17 cellular contexts compared by ENCODE assay signal in genomic region chr12:1851126-1851791, GRCh38. TPM values are rescaled to one million over a fixed set of nuclear protein-coding genes. Genes with fewer than 3 reads are reported as not detected.
DNase-seq lines count a peak whose midpoint lies in the region; ATAC-seq and TF ChIP-seq lines count a peak whose summit lies in the region.
"Had no signal": no experiment of that assay in that cellular context is flagged by ENCODE, and none has a peak within 500 bp of the region (broad histone marks: within the 10 kb centered on the region; RNA-seq: fewer than 3 reads in every experiment).

No MANE protein-coding gene starts in this region.

- DNase-seq in GM04503 (ENCODE audit: low read depth): peak; percentile 68
- peak; percentile 71 for DNase-seq in NCI-H226
- DNase-seq in dedifferentiated amniotic fluid mesenchymal stem cell (ENCODE audit: extremely low spot score): peak; percentile 54
- DNase-seq in osteocyte (ENCODE audit: extremely low spot score, unreplicated experiment): no peak
- no peak for DNase-seq in NK-92 treated with Interleukin-12 subunit alpha and Interleukin-12 subunit beta, amount 100 ng/mL, for 24 hours (lab: John Stamatoyannopoulos, UW)
- DNase-seq in stimulated activated CD4-positive, alpha-beta T cell treated with anti-CD3 and anti-CD28 coated beads, Interleukin-2, amount 100 ng/mL, for 48 hours: no peak
- DNase-seq in activated T-helper 2 cell treated with anti-CD3 and anti-CD28 coated beads, Interferon-gamma antibody, Interleukin-2, Interleukin-4, amounts not matched to agents 10 μg/mL and 5 μg/mL and 100 μg/mL, durations not matched to agents 14 hours and 24 hours and 36 hours (ENCODE audit: low spot score): no peak
- DNase-seq: activated CD4-positive, CD25-positive, alpha-beta regulatory T cell; amygdala; GOT3; midbrain; NCI-H526 treated with DMSO at 0.1 percent for 48 hours; psoas muscle; stimulated activated CD4-positive, alpha-beta T cell treated with anti-CD3 and anti-CD28 coated beads, Interleukin-4, amount 100 ng/mL, for 4 hours; stimulated activated naive CD8-positive, alpha-beta T cell treated with anti-CD3 and anti-CD28 coated beads, Interleukin-15, amount 100 ng/mL, for 72 hours had no signal

- no peaks in the 10 kb centered on the region for H3K36me3 Mint-ChIP-seq in osteocyte (ENCODE audit: unreplicated experiment)
- no peaks in the 10 kb centered on the region for H3K36me3 Mint-ChIP-seq in activated T-helper 2 cell treated with anti-CD3 and anti-CD28 coated beads, Interferon-gamma antibody, Interleukin-2, Interleukin-4, amounts not matched to agents 10 μg/mL and 5 μg/mL and 100 μg/mL, durations not matched to agents 14 hours and 24 hours and 36 hours (ENCODE audit: low read depth)

- no peak for TF ChIP-seq CTCF in osteocyte (IDR thresholded peaks at IDR 0.05)

- no peak for ATAC-seq in HG03135 (IDR thresholded peaks at IDR 0.05; ENCODE audit: unreplicated experiment)
- ATAC-seq: psoas muscle; stimulated activated naive CD8-positive, alpha-beta T cell treated with anti-CD3 and anti-CD28 coated beads, Interleukin-15, amount 100 ng/mL, for 72 hours had no signal

- peak overlapping the region; percentile 23 for H3K27ac Mint-ChIP-seq in osteocyte (ENCODE audit: unreplicated experiment)
- no peak overlapping the region for H3K27ac Mint-ChIP-seq in activated T-helper 2 cell treated with anti-CD3 and anti-CD28 coated beads, Interferon-gamma antibody, Interleukin-2, Interleukin-4, amounts not matched to agents 10 μg/mL and 5 μg/mL and 100 μg/mL, durations not matched to agents 14 hours and 24 hours and 36 hours
- H3K27ac Mint-ChIP-seq: stimulated activated naive CD8-positive, alpha-beta T cell treated with anti-CD3 and anti-CD28 coated beads, Interleukin-15, amount 100 ng/mL, for 72 hours had no signal

- intact Hi-C loops in activated T-helper 2 cell treated with anti-CD3 and anti-CD28 coated beads, Interferon-gamma antibody, Interleukin-2, Interleukin-4, amounts not matched to agents 10 μg/mL and 5 μg/mL and 100 μg/mL, durations not matched to agents 14 hours and 24 hours and 36 hours (cut with micrococcal nuclease): no loop called here

- no peak overlapping the region for H3K4me3 Mint-ChIP-seq in osteocyte (ENCODE audit: unreplicated experiment)
- no peak overlapping the region for H3K4me3 Mint-ChIP-seq in activated T-helper 2 cell treated with anti-CD3 and anti-CD28 coated beads, Interferon-gamma antibody, Interleukin-2, Interleukin-4, amounts not matched to agents 10 μg/mL and 5 μg/mL and 100 μg/mL, durations not matched to agents 14 hours and 24 hours and 36 hours (ENCODE audit: low read depth)
- H3K4me3 Mint-ChIP-seq: stimulated activated naive CD8-positive, alpha-beta T cell treated with anti-CD3 and anti-CD28 coated beads, Interleukin-15, amount 100 ng/mL, for 72 hours had no signal

- H3K9me3 Mint-ChIP-seq in osteocyte (ENCODE audit: unreplicated experiment): no peaks in the 10 kb centered on the region
- no peaks in the 10 kb centered on the region for H3K9me3 Mint-ChIP-seq in activated T-helper 2 cell treated with anti-CD3 and anti-CD28 coated beads, Interferon-gamma antibody, Interleukin-2, Interleukin-4, amounts not matched to agents 10 μg/mL and 5 μg/mL and 100 μg/mL, durations not matched to agents 14 hours and 24 hours and 36 hours
- H3K9me3 Mint-ChIP-seq: stimulated activated naive CD8-positive, alpha-beta T cell treated with anti-CD3 and anti-CD28 coated beads, Interleukin-15, amount 100 ng/mL, for 72 hours had no signal

- peaks cover 18% of the 10 kb centered on the region for H3K27me3 Mint-ChIP-seq in osteocyte (ENCODE audit: unreplicated experiment)
- H3K27me3 Mint-ChIP-seq in activated T-helper 2 cell treated with anti-CD3 and anti-CD28 coated beads, Interferon-gamma antibody, Interleukin-2, Interleukin-4, amounts not matched to agents 10 μg/mL and 5 μg/mL and 100 μg/mL, durations not matched to agents 14 hours and 24 hours and 36 hours (ENCODE audit: low read depth): peaks cover 5% of the 10 kb centered on the region
- H3K27me3 Mint-ChIP-seq: stimulated activated naive CD8-positive, alpha-beta T cell treated with anti-CD3 and anti-CD28 coated beads, Interleukin-15, amount 100 ng/mL, for 72 hours had no signal

- peaks cover 25% of the 10 kb centered on the region for H3K4me1 Mint-ChIP-seq in osteocyte (ENCODE audit: unreplicated experiment)
- peaks cover 4% of the 10 kb centered on the region for H3K4me1 Mint-ChIP-seq in activated T-helper 2 cell treated with anti-CD3 and anti-CD28 coated beads, Interferon-gamma antibody, Interleukin-2, Interleukin-4, amounts not matched to agents 10 μg/mL and 5 μg/mL and 100 μg/mL, durations not matched to agents 14 hours and 24 hours and 36 hours (ENCODE audit: low read depth)
- H3K4me1 Mint-ChIP-seq: stimulated activated naive CD8-positive, alpha-beta T cell treated with anti-CD3 and anti-CD28 coated beads, Interleukin-15, amount 100 ng/mL, for 72 hours had no signal

RNA-seq across cellular contexts. Expression of gene LRTM2, which starts 30.9 kb away (rescaled TPM):
- not detected in 2 replicates for total RNA-seq in osteocyte
- total RNA-seq in activated T-helper 2 cell treated with anti-CD3 and anti-CD28 coated beads, Interferon-gamma antibody, Interleukin-2, Interleukin-4, amounts not matched to agents 10 μg/mL and 5 μg/mL and 100 μg/mL, durations not matched to agents 14 hours and 24 hours and 36 hours: 0.07 and 0.09 TPM in 2 replicates
- total RNA-seq: psoas muscle, SK-MEL-5 had no signal

Comparison
In these comparisons a context has a peak if more than half of its experiments do, and no peak if none do; other contexts are left out.
1. DNase-seq: peak in GM04503 (single experiment), NCI-H226 (single experiment) and dedifferentiated amniotic fluid mesenchymal stem cell (single experiment); none in osteocyte (single experiment), NK-92 treated with Interleukin-12 subunit alpha and Interleukin-12 subunit beta, amount 100 ng/mL, for 24 hours (single experiment), stimulated activated CD4-positive, alpha-beta T cell treated with anti-CD3 and anti-CD28 coated beads, Interleukin-2, amount 100 ng/mL, for 48 hours (0 of 2) and activated T-helper 2 cell treated with anti-CD3 and anti-CD28 coated beads, Interferon-gamma antibody, Interleukin-2, Interleukin-4, amounts not matched to agents 10 μg/mL and 5 μg/mL and 100 μg/mL, durations not matched to agents 14 hours and 24 hours and 36 hours (single experiment).